ENCODE assay signal across 1 cellular context in the genomic region with DNA sequence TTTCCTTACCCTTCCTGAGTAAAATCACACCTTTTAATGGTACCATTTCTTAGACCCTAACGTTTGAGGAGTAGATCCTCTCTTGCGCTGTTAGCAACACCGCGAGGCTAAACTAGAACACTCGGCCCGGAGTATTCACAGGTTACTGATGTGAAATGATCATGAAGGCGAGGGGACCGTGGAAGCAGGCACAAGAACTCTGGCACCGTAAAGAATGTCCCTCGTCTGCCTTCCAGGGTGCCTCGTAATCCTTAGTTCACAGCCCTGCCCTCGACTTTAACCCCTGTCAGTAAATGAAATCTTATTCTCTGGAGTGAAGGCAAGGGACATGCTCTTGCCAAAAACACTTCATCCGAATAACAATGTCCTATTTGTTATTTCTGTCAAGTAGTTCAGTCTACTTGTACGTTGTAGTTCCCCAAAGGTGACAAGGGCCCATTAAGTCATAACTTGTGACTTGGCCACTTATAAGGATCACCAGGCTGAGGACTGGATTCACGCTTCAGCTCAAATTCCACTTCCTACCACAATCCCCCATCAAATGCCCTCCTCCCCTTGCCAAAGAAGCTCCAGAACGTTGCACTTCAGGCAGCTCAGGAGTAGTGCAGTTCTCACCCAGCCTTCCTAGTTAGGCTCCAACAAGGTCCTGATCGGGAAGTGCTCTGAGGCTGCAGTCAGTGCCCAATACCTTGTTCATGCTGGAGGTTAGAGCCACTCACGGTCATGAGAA.
TF ChIP-seq lines count a peak whose summit lies in the region.

No MANE protein-coding gene starts in this region.

TF ChIP-seq in WTC11, 78 proteins besides CTCF, POLR2A, EP300 and RAD21 (continued from another document):
- TF ChIP-seq PRDM15 (CRISPR knock-in tag; IDR thresholded peaks at IDR 0.05) (no peak), FOXK1 (CRISPR knock-in tag; IDR thresholded peaks at IDR 0.05) (no peak), RELA (CRISPR knock-in tag; IDR thresholded peaks at IDR 0.05; ENCODE audit: borderline replicate concordance) (no peak), ERG (CRISPR knock-in tag; IDR thresholded peaks at IDR 0.05) (no peak), ATF6 (CRISPR knock-in tag; IDR thresholded peaks at IDR 0.05) (no peak), ATF3 (CRISPR knock-in tag; conservative IDR thresholded peaks at IDR 0.05) (no peak), USF1 (CRISPR knock-in tag; IDR thresholded peaks at IDR 0.05) (no peak), IRF2 (CRISPR knock-in tag; IDR thresholded peaks at IDR 0.05; ENCODE audit: borderline replicate concordance, low read depth) (no peak)
- TF ChIP-seq, protein P1, sequence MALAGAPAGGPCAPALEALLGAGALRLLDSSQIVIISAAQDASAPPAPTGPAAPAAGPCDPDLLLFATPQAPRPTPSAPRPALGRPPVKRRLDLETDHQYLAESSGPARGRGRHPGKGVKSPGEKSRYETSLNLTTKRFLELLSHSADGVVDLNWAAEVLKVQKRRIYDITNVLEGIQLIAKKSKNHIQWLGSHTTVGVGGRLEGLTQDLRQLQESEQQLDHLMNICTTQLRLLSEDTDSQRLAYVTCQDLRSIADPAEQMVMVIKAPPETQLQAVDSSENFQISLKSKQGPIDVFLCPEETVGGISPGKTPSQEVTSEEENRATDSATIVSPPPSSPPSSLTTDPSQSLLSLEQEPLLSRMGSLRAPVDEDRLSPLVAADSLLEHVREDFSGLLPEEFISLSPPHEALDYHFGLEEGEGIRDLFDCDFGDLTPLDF (CRISPR knock-in tag; IDR thresholded peaks at IDR 0.05): no peak
- TF ChIP-seq, protein P2, sequence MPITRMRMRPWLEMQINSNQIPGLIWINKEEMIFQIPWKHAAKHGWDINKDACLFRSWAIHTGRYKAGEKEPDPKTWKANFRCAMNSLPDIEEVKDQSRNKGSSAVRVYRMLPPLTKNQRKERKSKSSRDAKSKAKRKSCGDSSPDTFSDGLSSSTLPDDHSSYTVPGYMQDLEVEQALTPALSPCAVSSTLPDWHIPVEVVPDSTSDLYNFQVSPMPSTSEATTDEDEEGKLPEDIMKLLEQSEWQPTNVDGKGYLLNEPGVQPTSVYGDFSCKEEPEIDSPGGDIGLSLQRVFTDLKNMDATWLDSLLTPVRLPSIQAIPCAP (CRISPR knock-in tag; IDR thresholded peaks at IDR 0.05): no peak
- TF ChIP-seq, protein P3, sequence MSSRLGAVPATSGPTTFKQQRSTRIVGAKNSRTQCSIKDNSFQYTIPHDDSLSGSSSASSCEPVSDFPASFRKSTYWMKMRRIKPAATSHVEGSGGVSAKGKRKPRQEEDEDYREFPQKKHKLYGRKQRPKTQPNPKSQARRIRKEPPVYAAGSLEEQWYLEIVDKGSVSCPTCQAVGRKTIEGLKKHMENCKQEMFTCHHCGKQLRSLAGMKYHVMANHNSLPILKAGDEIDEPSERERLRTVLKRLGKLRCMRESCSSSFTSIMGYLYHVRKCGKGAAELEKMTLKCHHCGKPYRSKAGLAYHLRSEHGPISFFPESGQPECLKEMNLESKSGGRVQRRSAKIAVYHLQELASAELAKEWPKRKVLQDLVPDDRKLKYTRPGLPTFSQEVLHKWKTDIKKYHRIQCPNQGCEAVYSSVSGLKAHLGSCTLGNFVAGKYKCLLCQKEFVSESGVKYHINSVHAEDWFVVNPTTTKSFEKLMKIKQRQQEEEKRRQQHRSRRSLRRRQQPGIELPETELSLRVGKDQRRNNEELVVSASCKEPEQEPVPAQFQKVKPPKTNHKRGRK (CRISPR knock-in tag; IDR thresholded peaks at IDR 0.05; ENCODE audit: borderline replicate concordance): no peak
TF ChIP-seq in WTC11: peak in this region for 0.
